Comparison of ENCODE assay signal across 8 cellular contexts in genomic region chr6:135180458-135181332, GRCh38. TPM values are rescaled to one million over a fixed set of nuclear protein-coding genes. Genes with fewer than 3 reads are reported as not detected.
DNase-seq lines count a peak whose midpoint lies in the region; ATAC-seq and TF ChIP-seq lines count a peak whose summit lies in the region.

MYB (plus strand) TSS chr6:135181308; CDS start chr6:135181514, 206 bp downstream.

- peak within 1 kb of the TSS; percentile 94 for H3K4me3 Mint-ChIP-seq in glutamatergic neuron (ENCODE audit: unreplicated experiment)

- H3K27ac ChIP-seq in SJSA1 (no peak within 1 kb of the TSS), prostate gland (peak within 1 kb of the TSS in 1 of 2 donors; percentile 57)

- intact Hi-C loops in prostate gland (cut with DNase I), result no loop called here
- intact Hi-C loops in posterior vena cava (cut with DNase I), result no loop called here

- H3K36me3 ChIP-seq in SJSA1, result no peaks in the 10 kb centered on the region
- no peaks in the 10 kb centered on the region for H3K36me3 ChIP-seq in prostate gland

- 1% methylated on average over 52 of the region's 83 CpGs for WGBS in prostate gland

- H3K9me3 ChIP-seq in SJSA1 (replicated peaks) (0 out of 2 replicates have a peak, but pooled peaks cover 2% of the 10 kb centered on the region), prostate gland (no peaks in the 10 kb centered on the region)

- H3K27me3 ChIP-seq in SJSA1 (replicated peaks), result peaks cover 65% of the 10 kb centered on the region
- H3K27me3 ChIP-seq in prostate gland (replicated peaks; ENCODE audit: insufficient read depth), result no peaks in the 10 kb centered on the region

- no peaks in the 10 kb centered on the region for H3K36me3 Mint-ChIP-seq in glutamatergic neuron (ENCODE audit: unreplicated experiment)

- POLR2A ChIA-PET in GM10248 (lab: Yijun Ruan, JAX), result interaction anchor here (0.5 to 1.0 kb wide), 5 partner anchors 62 to 1027 kb away, joined by 3 to 8 read pairs (median 3); no protein-coding TSS in a partner anchor

- H3K27me3 Mint-ChIP-seq in glutamatergic neuron (ENCODE audit: unreplicated experiment), result peaks cover 2% of the 10 kb centered on the region

- CTCF ChIA-PET in GM10248 (lab: Yijun Ruan, JAX), result interaction anchor here (0.6 to 6.3 kb wide), 8 partner anchors 10 to 65 kb away, joined by 3 to 41 read pairs (median 6); no protein-coding TSS in a partner anchor

- DNase-seq in GM10248 (ENCODE audit: extremely low spot score), result peak; percentile 87
- peak; percentile 89 for DNase-seq in NAMALWA (ENCODE audit: low spot score)
- peak in 1 of 2 experiments; percentile 42 for DNase-seq in SJSA1 (ENCODE audit: low read depth in 1 of 2, low spot score in 2 of 2)
- peak; percentile 44 for DNase-seq in activated gamma-delta T cell (lab: John Stamatoyannopoulos, UW)
- DNase-seq in glutamatergic neuron, result peak; percentile 84
- DNase-seq in prostate gland (ENCODE audit: low spot score), result peak; percentile 47
- DNase-seq in posterior vena cava (ENCODE audit: low spot score), result no peak

- H3K4me1 ChIP-seq in SJSA1 (replicated peaks), result peaks cover 23% of the 10 kb centered on the region
- peaks cover 6% of the 10 kb centered on the region for H3K4me1 ChIP-seq in prostate gland (replicated peaks)

- peaks cover 7% of the 10 kb centered on the region for H3K9me3 Mint-ChIP-seq in glutamatergic neuron (ENCODE audit: unreplicated experiment)

- H3K4me3 ChIP-seq in SJSA1 (peak within 1 kb of the TSS; percentile 41), prostate gland (peak within 1 kb of the TSS; percentile 42 to 52)

- TF ChIP-seq CTCF in GM10248 (IDR thresholded peaks at IDR 0.05; ENCODE audit: control extremely low read depth, extremely low read depth, low read depth, missing control alignments) (no peak), glutamatergic neuron (IDR thresholded peaks at IDR 0.05; ENCODE audit: partially characterized antibody, unreplicated experiment) (no peak), prostate gland (IDR thresholded peaks at IDR 0.05) (peak in 1 of 4 experiments; percentile 32)

- peaks cover 4% of the 10 kb centered on the region for H3K4me1 Mint-ChIP-seq in glutamatergic neuron (ENCODE audit: low read depth, unreplicated experiment)

- H3K27ac Mint-ChIP-seq in glutamatergic neuron (ENCODE audit: unreplicated experiment), result peak within 1 kb of the TSS; percentile 49

- peak; percentile 19 for TF ChIP-seq POLR2A in prostate gland (IDR thresholded peaks at IDR 0.05)

- ATAC-seq in HG02571 (IDR thresholded peaks at IDR 0.05; ENCODE audit: unreplicated experiment), result peak; percentile 39

RNA-seq across cellular contexts. Expression of gene MYB, which starts in this region (rescaled TPM):
- total RNA-seq in SJSA1 (2014; rRNA removed; shearing (Covaris generic)), result 0.16 TPM in 1 of 2 replicates, not detected in the other
- total RNA-seq in glutamatergic neuron (ENCODE audit: unreplicated experiment), result 0.56 TPM
- total RNA-seq in prostate gland, result 1 to 10 TPM; 4.3 to 7.2 TPM
- total RNA-seq in posterior vena cava, result under 1 TPM; 0.23 to 0.29 TPM

Comparison
In these comparisons a context has a peak if more than half of its experiments do, and no peak if none do; other contexts are left out.
1. Peak in DNase-seq in glutamatergic neuron; RNA of the gene not detected or under 1 TPM.